24 cellular contexts compared by ENCODE assay signal in genomic region chr3:110017304-110017703, GRCh38.
"Had no signal": no experiment of that assay in that cellular context is flagged by ENCODE, and none has a peak within 500 bp of the region (broad histone marks: within the 10 kb centered on the region; RNA-seq: fewer than 3 reads in every experiment).

No MANE protein-coding gene starts in this region.

- H3K9ac ChIP-seq: neural progenitor cell, parathyroid adenoma had no signal

- H3K79me2 ChIP-seq: parathyroid adenoma had no signal

- H3K4me2 ChIP-seq: neural progenitor cell had no signal

- DNase-seq: natural killer cell; occipital lobe; ovary; posterior cingulate gyrus; psoas muscle; right cardiac atrium; right lobe of liver; sigmoid colon; small intestine; stimulated activated CD4-positive, alpha-beta T cell treated with anti-CD3 and anti-CD28 coated beads, Interleukin-15, amount 100 ng/mL, for 24 hours; stimulated activated CD4-positive, alpha-beta T cell treated with anti-CD3 and anti-CD28 coated beads, Interleukin-2, amount 100 ng/mL, for 24 hours; stimulated activated CD4-positive, alpha-beta T cell treated with anti-CD3 and anti-CD28 coated beads, Interleukin-2, amount 100 ng/mL, for 48 hours; stimulated activated CD4-positive, alpha-beta T cell treated with anti-CD3 and anti-CD28 coated beads, Interleukin-4, amount 100 ng/mL, for 24 hours; stimulated activated naive B cell treated with anti-CD40 and anti-IgM and Interleukin-4, amounts not matched to agents 10 μg/mL and 1 μg/mL and 100 μg/mL, for 72 hours; stimulated activated naive CD4-positive, alpha-beta T cell treated with Interleukin-2 at 50 U/mL for 16 hours; stomach; testis; trophoblast cell; upper lobe of left lung had no signal

- H3K9me3 ChIP-seq: ovary, psoas muscle, right lobe of liver, sigmoid colon, stomach, suprapubic skin, testis, tibial nerve, upper lobe of left lung, vagina had no signal

- H3K4me1 ChIP-seq: parathyroid adenoma, psoas muscle, right lobe of liver, sigmoid colon, suprapubic skin, testis, upper lobe of left lung, vagina had no signal

- H3K27me3 ChIP-seq: neural progenitor cell, ovary, right lobe of liver, sigmoid colon, stomach, suprapubic skin, testis, tibial nerve, upper lobe of left lung, vagina had no signal

- H3K4me3 ChIP-seq: neural progenitor cell, ovary, psoas muscle, right lobe of liver, sigmoid colon, stomach, suprapubic skin, testis, tibial nerve, upper lobe of left lung, vagina had no signal

- H3K36me3 ChIP-seq: neural progenitor cell, ovary, right lobe of liver, sigmoid colon, stomach, suprapubic skin, tibial nerve, upper lobe of left lung, vagina had no signal

- H3K27ac ChIP-seq: neural progenitor cell, ovary, parathyroid adenoma, psoas muscle, right lobe of liver, sigmoid colon, stomach, suprapubic skin, testis, tibial nerve, upper lobe of left lung, vagina had no signal
